In the genomic region with DNA sequence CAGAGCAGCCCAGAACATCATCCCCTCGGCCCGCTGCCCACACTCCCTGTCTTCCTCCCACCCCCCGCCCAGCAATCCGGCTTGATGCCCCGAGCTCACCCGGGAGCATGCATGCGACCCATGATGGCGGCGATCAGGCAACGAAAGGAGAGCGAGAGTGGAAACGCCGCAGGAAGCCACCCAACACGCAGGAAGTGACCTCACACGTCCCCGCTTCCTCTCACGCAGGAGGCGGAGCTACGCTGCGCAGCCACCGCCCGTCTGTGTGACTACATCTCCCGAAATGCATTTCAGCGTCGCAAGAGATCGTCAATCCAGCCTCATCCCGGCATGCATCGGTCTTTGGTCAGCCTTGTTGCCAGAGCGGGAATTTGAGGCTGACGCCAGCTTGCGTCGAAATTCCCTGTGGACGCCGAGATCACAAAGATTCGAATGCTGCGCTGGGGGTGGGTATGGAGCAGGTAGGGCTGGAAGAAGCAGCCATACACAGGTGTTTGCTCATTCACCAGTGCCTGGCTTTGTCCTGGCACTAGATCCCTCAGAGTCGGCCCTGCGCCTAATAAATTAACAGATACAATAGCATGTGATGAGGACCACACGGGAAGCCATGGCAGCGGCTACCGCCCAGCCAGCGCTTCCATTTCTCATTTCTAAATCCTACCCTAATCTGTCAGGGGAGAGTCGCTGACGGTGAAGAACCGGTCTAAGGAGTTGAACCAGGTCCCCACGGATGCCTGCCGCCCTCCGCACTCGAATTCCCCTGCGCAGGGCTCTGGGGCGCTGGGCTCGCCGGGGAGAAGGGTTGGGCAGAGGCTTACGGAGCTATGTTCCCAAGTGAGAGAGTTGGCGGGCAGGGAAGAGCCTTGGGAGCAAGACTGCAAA, we compare ENCODE assay signal across 8 cellular contexts. TPM values are rescaled to one million over a fixed set of nuclear protein-coding genes. Genes with fewer than 3 reads are reported as not detected.
DNase-seq lines count a peak whose midpoint lies in the region; ATAC-seq, FAIRE-seq and TF ChIP-seq lines count a peak whose summit lies in the region.

A gene (minus strand): TSS at position 148 of the 882 bp plus-strand sequence. CDS start 26 bp downstream, at position 122.

- peak; percentile 95 for FAIRE-seq in HepG2 (lab: Jason Lieb, UNC)

- peak within 1 kb of the TSS; percentile 97 for H3K4me2 ChIP-seq in HepG2 (ENCODE audit: low read depth, low read length)

- TSS peak; percentile 96 for BruUV-seq in HepG2 (replicated peaks; lab: Mats Ljungman, UMichigan)

- DNase-seq in NCI-H774 (lab: John Stamatoyannopoulos, UW) (peak; percentile 99), dermis microvascular lymphatic vessel endothelial cell (ENCODE audit: low read depth in 2 of 2) (peak; percentile 99), HepG2 (ENCODE audit: low spot score) (peak; percentile 97)
- DNase-seq in activated CD4-positive, alpha-beta T cell treated with anti-CD3 and anti-CD28 coated beads, Interleukin-2, amount 50 U/mL, for 4 hours, result peak; percentile 89 to 91
- DNase-seq in stimulated activated CD4-positive, alpha-beta T cell treated with anti-CD3 and anti-CD28 coated beads, Interleukin-4, amount 100 ng/mL, for 1 hour, result peak; percentile 91

- CTCF ChIA-PET in HepG2 (lab: Yijun Ruan, JAX; ENCODE audit: low intra/inter-chr PET ratio, low total read pairs), result no interaction called here

- peak within 1 kb of the TSS; percentile 93 to 99 (median 98) for H3K4me3 ChIP-seq in HepG2 (replicated peaks in 1 of 3; ENCODE audit: insufficient read depth in 1 of 3, low read depth in 2 of 3, low read length in 3 of 3)

- 12% methylated on average over 40 of the region's 55 CpGs for WGBS in HepG2 (ENCODE audit: low lambda C conversion rate)

- peak within 1 kb of the TSS; percentile 100 for H3K9ac ChIP-seq in HepG2 (ENCODE audit: insufficient read depth, low read depth, low read length)

- ATAC-seq in GM19395 (IDR thresholded peaks at IDR 0.05; ENCODE audit: unreplicated experiment), result peak; percentile 96
- ATAC-seq in HG03565 (IDR thresholded peaks at IDR 0.05; ENCODE audit: unreplicated experiment), result peak; percentile 98
- peak; percentile 96 for ATAC-seq in HepG2

- TF ChIP-seq EP300 in HepG2 (IDR thresholded peaks at IDR 0.05; ENCODE audit: low read depth in 2 of 2, low read length in 2 of 2), result no peak
- peak; percentile 30; the same call in 1 of the 2 replicates for TF ChIP-seq EP300 in HepG2 (CRISPR knock-in tag; IDR thresholded peaks at IDR 0.05; ENCODE audit: borderline replicate concordance)

- peak; percentile 97 to 98 for TF ChIP-seq POLR2A in HepG2 (IDR thresholded peaks at IDR 0.05; ENCODE audit: insufficient read depth in 1 of 2, low read depth in 2 of 2, low read length in 2 of 2)

- H3K27ac ChIP-seq in C4-2B (peak within 1 kb of the TSS; percentile 100), HepG2 (ENCODE audit: extremely low read length, insufficient read depth, low read length) (peak within 1 kb of the TSS; percentile 83)

- no peak for TF ChIP-seq CTCF in C4-2B (conservative IDR thresholded peaks at IDR 0.05)
- TF ChIP-seq CTCF in HepG2 (CRISPR knock-in tag; IDR thresholded peaks at IDR 0.05), result no peak

- H3K9me3 ChIP-seq in HepG2 (ENCODE audit: low read length), result no peaks in the 10 kb centered on the region

- H3K79me2 ChIP-seq in HepG2 (ENCODE audit: insufficient read depth, low read length), result peaks cover 21% of the 10 kb centered on the region

- intact Hi-C loops in HepG2 (cut with micrococcal nuclease; ENCODE audit: unreplicated experiment), result no loop called here

- in situ Hi-C loops in HepG2 (cut with HindIII; ENCODE audit: extremely low pct_ligation_motif_present, low pct_unique_long_range_greater_than_20kb), result loop anchor here (10.0 kb wide), 1 partner anchor 273 kb away; no protein-coding TSS in a partner anchor

- H2AFZ ChIP-seq in HepG2 (ENCODE audit: low read length), result peak within 1 kb of the TSS; percentile 90

- POLR2A ChIA-PET in HepG2 (lab: Yijun Ruan, JAX), result interaction anchor here (0.6 to 2.8 kb wide), 18 partner anchors 14 to 303 kb away, joined by 3 to 16 read pairs (median 4); a partner anchor contains a TSS

- H3K36me3 ChIP-seq in HepG2 (replicated peaks in 1 of 2; ENCODE audit: control insufficient read depth in 1 of 2, insufficient read depth in 2 of 2, low read length in 2 of 2), result peaks cover 2 to 24% of the 10 kb centered on the region in 2 experiments

- H3K4me1 ChIP-seq in HepG2 (ENCODE audit: insufficient read depth, low read length), result peaks cover 45% of the 10 kb centered on the region

- TF ChIP-seq RAD21 in HepG2 (CRISPR knock-in tag; IDR thresholded peaks at IDR 0.05), result no peak

- H3K27me3 ChIP-seq in HepG2 (ENCODE audit: control insufficient read depth in 1 of 2, insufficient read depth in 2 of 2, low read length in 2 of 2), result no peaks in the 10 kb centered on the region; a peak in 1 of 5 replicates

- H4K20me1 ChIP-seq in HepG2 (ENCODE audit: insufficient read depth, low read length), result no peaks in the 10 kb centered on the region

TF ChIP-seq in HepG2, 621 proteins besides CTCF, POLR2A, EP300 and RAD21 (continues in another document):
- peak; percentile 58 for TF ChIP-seq ZMAT3 (CRISPR knock-in tag; conservative IDR thresholded peaks at IDR 0.05)
- TF ChIP-seq EED (CRISPR knock-in tag; IDR thresholded peaks at IDR 0.05), result 0 out of 2 replicates have a peak, but pooled peaks have one; percentile 34
- peak; percentile 46; the same call in 1 of the 2 replicates for TF ChIP-seq ZNF670 (CRISPR knock-in tag; IDR thresholded peaks at IDR 0.05; ENCODE audit: borderline replicate concordance)
- TF ChIP-seq, protein P1, sequence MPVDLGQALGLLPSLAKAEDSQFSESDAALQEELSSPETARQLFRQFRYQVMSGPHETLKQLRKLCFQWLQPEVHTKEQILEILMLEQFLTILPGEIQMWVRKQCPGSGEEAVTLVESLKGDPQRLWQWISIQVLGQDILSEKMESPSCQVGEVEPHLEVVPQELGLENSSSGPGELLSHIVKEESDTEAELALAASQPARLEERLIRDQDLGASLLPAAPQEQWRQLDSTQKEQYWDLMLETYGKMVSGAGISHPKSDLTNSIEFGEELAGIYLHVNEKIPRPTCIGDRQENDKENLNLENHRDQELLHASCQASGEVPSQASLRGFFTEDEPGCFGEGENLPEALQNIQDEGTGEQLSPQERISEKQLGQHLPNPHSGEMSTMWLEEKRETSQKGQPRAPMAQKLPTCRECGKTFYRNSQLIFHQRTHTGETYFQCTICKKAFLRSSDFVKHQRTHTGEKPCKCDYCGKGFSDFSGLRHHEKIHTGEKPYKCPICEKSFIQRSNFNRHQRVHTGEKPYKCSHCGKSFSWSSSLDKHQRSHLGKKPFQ (CRISPR knock-in tag; IDR thresholded peaks at IDR 0.05; ENCODE audit: insufficient replicate concordance), result peak; percentile 33

RNA-seq across cellular contexts. Expression of the gene that starts here (rescaled TPM):
- total RNA-seq in dermis microvascular lymphatic vessel endothelial cell (869 and 1,110 TPM in 2 replicates), HepG2 (2016; rRNA removed; fragmentation: Illumina TruSeq; extraction: Trizol) (1,542 and 1,735 TPM in 2 replicates)
- total RNA-seq in HepG2 (2016; cell fraction: cytosol; rRNA removed; fragmentation: Illumina TruSeq; extraction: Trizol; ENCODE audit: low read depth), result 2,792 and 3,249 TPM in 2 replicates
- 1,538 and 1,805 TPM in 2 replicates for total RNA-seq in HepG2 (2016; cell fraction: insoluble cytoplasmic fraction; rRNA removed; fragmentation: Illumina TruSeq; extraction: Trizol)
- total RNA-seq in HepG2 (2016; cell fraction: membrane; rRNA removed; fragmentation: Illumina TruSeq; extraction: Trizol), result 4,280 and 4,305 TPM in 2 replicates
- 609 and 619 TPM in 2 replicates for total RNA-seq in HepG2 (2016; cell fraction: nucleus; rRNA removed; fragmentation: Illumina TruSeq; extraction: Trizol)
- polyA plus RNA-seq in HepG2 (2011; rRNA removed), result 1,908 and 2,245 TPM in 2 replicates
- polyA plus RNA-seq in HepG2 (2011; cell fraction: cytosol; rRNA removed), result 1,617 and 1,923 TPM in 2 replicates
- 279 and 367 TPM in 2 replicates for polyA plus RNA-seq in HepG2 (2011; cell fraction: nucleus; rRNA removed)
- polyA plus RNA-seq in HepG2 (2012), result 1,644 and 2,487 TPM in 2 replicates
- 3,160 and 3,393 TPM in 2 replicates for polyA plus RNA-seq in HepG2 (2016; cell fraction: cytosol; fragmentation: Illumina TruSeq; extraction: Trizol; ENCODE audit: low read depth)
- 1,742 and 1,793 TPM in 2 replicates for polyA plus RNA-seq in HepG2 (2016; cell fraction: insoluble cytoplasmic fraction; fragmentation: Illumina TruSeq; extraction: Trizol; ENCODE audit: low read depth)
- 3,694 and 3,762 TPM in 2 replicates for polyA plus RNA-seq in HepG2 (2016; cell fraction: membrane; fragmentation: Illumina TruSeq; extraction: Trizol; ENCODE audit: low read depth)
- polyA plus RNA-seq in HepG2 (2016; cell fraction: nucleus; fragmentation: Illumina TruSeq; extraction: Trizol; ENCODE audit: insufficient read depth, low read depth), result 904 and 939 TPM in 2 replicates
- polyA minus RNA-seq in HepG2 (2011; rRNA and poly(A)+ RNA removed; ENCODE audit: low replicate concordance), result 934 and 1,186 TPM in 2 replicates
- polyA minus RNA-seq in HepG2 (2011; cell fraction: cytosol; rRNA and poly(A)+ RNA removed), result 263 and 284 TPM in 2 replicates
- 825 and 1,127 TPM in 2 replicates for polyA minus RNA-seq in HepG2 (2011; cell fraction: nucleus; rRNA and poly(A)+ RNA removed)

Comparison
In these comparisons a context has a peak if more than half of its experiments do, and no peak if none do; other contexts are left out.
1. Peak in every context shown above with its lines: DNase-seq, ATAC-seq, H3K4me3 ChIP-seq and H3K27ac ChIP-seq.